Comparison of ENCODE assay signal across 7 cellular contexts in genomic region chr1:172095831-172096230, GRCh38.
"Had no signal": no experiment of that assay in that cellular context is flagged by ENCODE, and none has a peak within 500 bp of the region (broad histone marks: within the 10 kb centered on the region; RNA-seq: fewer than 3 reads in every experiment).

No MANE protein-coding gene starts in this region.

- DNase-seq: H9, HCEC 1CT, KBM-7 had no signal

- H3K4me3 ChIP-seq: GM23338 had no signal

- ATAC-seq: GM23338, HepG2 had no signal

- FAIRE-seq: H1, H54, HepG2 had no signal

- H3K4me2 ChIP-seq: GM23338 had no signal

- H2AFZ ChIP-seq: GM23338 had no signal
